ENCODE assay signal across 18 cellular contexts in genomic region chr14:53001787-53002378, GRCh38. TPM values are rescaled to one million over a fixed set of nuclear protein-coding genes. Genes with fewer than 3 reads are reported as not detected.
A peak's percentile ranks its signal among the peaks of the same experiment; 100 is the strongest.
DNase-seq lines count a peak whose midpoint lies in the region; ATAC-seq, FAIRE-seq and TF ChIP-seq lines count a peak whose summit lies in the region.
"Had no signal": no experiment of that assay in that cellular context is flagged by ENCODE, and none has a peak within 500 bp of the region (broad histone marks: within the 10 kb centered on the region; RNA-seq: fewer than 3 reads in every experiment).

No MANE protein-coding gene starts in this region.

- no peaks in the 10 kb centered on the region for H3K9me3 Mint-ChIP-seq in astrocyte (ENCODE audit: unreplicated experiment)
- H3K9me3 Mint-ChIP-seq: H9 had no signal

- H3K27me3 Mint-ChIP-seq in astrocyte (ENCODE audit: low read depth, unreplicated experiment) = no peaks in the 10 kb centered on the region

- H4K20me1 ChIP-seq in astrocyte (ENCODE audit: insufficient read depth, low read length) = no peaks in the 10 kb centered on the region

- H3K79me2 ChIP-seq in astrocyte (ENCODE audit: insufficient read depth, low read length) = no peaks in the 10 kb centered on the region

- no peak for TF ChIP-seq EP300 in upper lobe of left lung (IDR thresholded peaks at IDR 0.05)

- no peak overlapping the region for H3K4me3 ChIP-seq in astrocyte (ENCODE audit: insufficient read depth, low read depth, low read length)
- no peak overlapping the region for H3K4me3 ChIP-seq in heart left ventricle
- H3K4me3 ChIP-seq in right lobe of liver = no peak overlapping the region
- no peak overlapping the region for H3K4me3 ChIP-seq in upper lobe of left lung

- no peaks in the 10 kb centered on the region for H3K36me3 Mint-ChIP-seq in astrocyte (ENCODE audit: low read depth, unreplicated experiment)
- H3K36me3 Mint-ChIP-seq: IgD-negative memory B cell had no signal

- no peak for FAIRE-seq in astrocyte (lab: Jason Lieb, UNC)
- FAIRE-seq: D721Med, GM12892 had no signal

- TF ChIP-seq CTCF in astrocyte (IDR thresholded peaks at IDR 0.05; ENCODE audit: insufficient read depth, low read depth, low read length) (no peak), heart left ventricle (IDR thresholded peaks at IDR 0.05) (no peak), right lobe of liver (IDR thresholded peaks at IDR 0.05) (no peak), upper lobe of left lung (IDR thresholded peaks at IDR 0.05) (no peak)

- ATAC-seq in heart left ventricle = peak in 3 of 4 donors; percentile 45 to 51 (median 49)
- peak; percentile 37 to 45 (median 40) for ATAC-seq in right lobe of liver
- ATAC-seq in upper lobe of left lung (ENCODE audit: low FRiP score in 2 of 2) = peak; percentile 25 to 63
- no peak for ATAC-seq in HG02885 (IDR thresholded peaks at IDR 0.05; ENCODE audit: poor library complexity, unreplicated experiment)
- ATAC-seq in GM19023 (IDR thresholded peaks at IDR 0.05; ENCODE audit: unreplicated experiment) = no peak

- no peak overlapping the region for H2AFZ ChIP-seq in astrocyte (ENCODE audit: low read depth, low read length)

- H3K27me3 ChIP-seq in astrocyte (ENCODE audit: insufficient read depth, low read length) (no peaks in the 10 kb centered on the region), heart left ventricle (no peaks in the 10 kb centered on the region), right lobe of liver (no peaks in the 10 kb centered on the region), upper lobe of left lung (no peaks in the 10 kb centered on the region)

- 60 to 77% (median 69%) methylated on average over 7 of the region's 7 CpGs for WGBS in heart left ventricle, 4 donors
- 45% methylated on average over 6 of the region's 7 CpGs for WGBS in right lobe of liver (ENCODE audit: insufficient coverage, low coverage, low lambda C conversion rate, missing lambda C conversion rate)
- 75 to 79% methylated on average over 7 of the region's 7 CpGs for WGBS in upper lobe of left lung, 2 donors

- no peak overlapping the region for H3K4me3 Mint-ChIP-seq in astrocyte (ENCODE audit: unreplicated experiment)
- H3K4me3 Mint-ChIP-seq: H9, IgD-negative memory B cell had no signal

- H3K4me2 ChIP-seq in astrocyte (ENCODE audit: low read length) = no peak overlapping the region

- H3K9me3 ChIP-seq in astrocyte (ENCODE audit: insufficient read depth, low read depth, low read length) (no peaks in the 10 kb centered on the region), heart left ventricle (no peaks in the 10 kb centered on the region), right lobe of liver (no peaks in the 10 kb centered on the region), upper lobe of left lung (no peaks in the 10 kb centered on the region)

- H3K36me3 ChIP-seq in astrocyte (ENCODE audit: insufficient read depth, low read length) = no peaks in the 10 kb centered on the region
- no peaks in the 10 kb centered on the region for H3K36me3 ChIP-seq in heart left ventricle
- no peaks in the 10 kb centered on the region for H3K36me3 ChIP-seq in right lobe of liver
- no peaks in the 10 kb centered on the region for H3K36me3 ChIP-seq in upper lobe of left lung

- H3K9ac ChIP-seq in astrocyte (ENCODE audit: low read length) = no peak overlapping the region

- H3K27ac ChIP-seq in astrocyte (ENCODE audit: low read depth, low read length) = no peak overlapping the region
- H3K27ac ChIP-seq in heart left ventricle = no peak overlapping the region
- no peak overlapping the region for H3K27ac ChIP-seq in right lobe of liver
- H3K27ac ChIP-seq in upper lobe of left lung = no peak overlapping the region
- H3K27ac ChIP-seq: C4-2B had no signal

- TF ChIP-seq POLR2A in heart left ventricle (IDR thresholded peaks at IDR 0.05) (no peak), right lobe of liver (IDR thresholded peaks at IDR 0.05) (no peak), upper lobe of left lung (IDR thresholded peaks at IDR 0.05) (no peak)

- peaks cover 4% of the 10 kb centered on the region for H3K4me1 Mint-ChIP-seq in astrocyte (ENCODE audit: low read depth, unreplicated experiment)
- H3K4me1 Mint-ChIP-seq: IgD-negative memory B cell had no signal

- DNase-seq in astrocyte (ENCODE audit: low read depth) (no peak), heart left ventricle (peak in 2 of 5 donors; percentile 22 to 48), right lobe of liver (no peak), upper lobe of left lung (no peak), NCI-H446 treated with DMSO at 0.1 percent for 48 hours (lab: John Stamatoyannopoulos, UW) (no peak)
- DNase-seq: AML-193, NCI-H1105, NCI-H1694, NCI-H510A, NCI-H774 had no signal

- intact Hi-C loops in heart left ventricle (cut with DNase I) (no loop called here), right lobe of liver (cut with DNase I) (no loop called here)

- H3K4me1 ChIP-seq in astrocyte (ENCODE audit: insufficient read depth, low read length) = peaks cover 5% of the 10 kb centered on the region
- peaks cover 0 to 12% (median 0%) of the 10 kb centered on the region in 12 donors for H3K4me1 ChIP-seq in heart left ventricle
- no peaks in the 10 kb centered on the region for H3K4me1 ChIP-seq in right lobe of liver
- H3K4me1 ChIP-seq in upper lobe of left lung = no peaks in the 10 kb centered on the region

- peak overlapping the region; percentile 3 for H3K27ac Mint-ChIP-seq in astrocyte (ENCODE audit: unreplicated experiment)
- H3K27ac Mint-ChIP-seq: H9 had no signal

RNA-seq across cellular contexts. Expression of gene FERMT2, which starts 51.0 kb away (rescaled TPM):
- total RNA-seq in astrocyte (324 and 364 TPM in 2 replicates), heart left ventricle (100 to 1,000 TPM in 6 of 9 donors, 10 to 100 TPM in 3; 87.4 to 158 (median 104) TPM), right lobe of liver (10 to 100 TPM; 40.4 to 64.5 (median 53.3) TPM), upper lobe of left lung (100 to 1,000 TPM in 2 of 6 donors, 10 to 100 TPM in 4; 34.6 to 121 (median 72.3) TPM)
- 100 to 1,000 TPM in 1 of 2 donors, 10 to 100 TPM in 1; 31.2 to 104 TPM for polyA plus RNA-seq in heart left ventricle
- total RNA-seq: HT-29 had no signal
- polyA plus RNA-seq: IgD-negative memory B cell had no signal

Comparison
In these comparisons a context has a peak if more than half of its experiments do, and no peak if none do; other contexts are left out.
1. ATAC-seq: peak in heart left ventricle (3 of 4), right lobe of liver (4 of 4) and upper lobe of left lung (2 of 2); none in HG02885 (single experiment) and GM19023 (single experiment).